In the genomic region with DNA sequence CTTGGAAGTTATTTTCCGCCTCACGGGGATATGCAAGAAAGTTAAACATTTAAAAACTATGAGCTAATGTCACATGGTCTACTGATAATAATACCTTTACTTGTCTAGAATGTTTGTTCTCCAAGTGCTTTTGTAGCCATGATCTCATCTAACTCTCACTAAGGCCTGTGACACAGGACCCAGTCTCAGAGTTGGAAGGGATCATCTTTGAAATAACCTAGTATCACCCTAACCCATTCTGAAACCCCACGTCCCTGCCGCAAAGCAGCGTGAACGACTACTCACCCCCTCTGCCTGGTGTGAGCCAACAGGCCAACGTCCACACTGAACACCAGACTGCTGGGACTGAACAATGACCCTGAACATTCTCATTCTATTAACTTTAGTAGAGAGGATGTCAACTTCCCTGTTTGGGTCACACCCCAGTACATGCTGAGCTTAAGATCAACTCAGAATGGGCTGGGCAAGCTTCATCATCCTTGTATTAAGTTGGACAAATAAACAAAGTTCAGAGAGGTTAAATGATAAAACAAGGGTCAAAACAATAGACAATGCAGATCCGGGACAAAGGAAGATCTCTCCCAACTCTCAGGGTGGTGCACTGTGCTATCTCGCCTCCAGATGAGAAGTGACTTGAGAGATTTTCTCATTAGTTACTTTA, we compare ENCODE assay signal across 2 cellular contexts.
TF ChIP-seq lines count a peak whose summit lies in the region.

No MANE protein-coding gene starts in this region.

TF ChIP-seq in SK-N-SH, 30 proteins besides CTCF, POLR2A, EP300 and RAD21 (continued from another document):
- TF ChIP-seq MEF2A (IDR thresholded peaks at IDR 0.05; ENCODE audit: borderline replicate concordance, low read depth): no peak
- no peak for TF ChIP-seq FOSL2 (IDR thresholded peaks at IDR 0.05; ENCODE audit: borderline replicate concordance, low read depth)
- TF ChIP-seq, protein P1, sequence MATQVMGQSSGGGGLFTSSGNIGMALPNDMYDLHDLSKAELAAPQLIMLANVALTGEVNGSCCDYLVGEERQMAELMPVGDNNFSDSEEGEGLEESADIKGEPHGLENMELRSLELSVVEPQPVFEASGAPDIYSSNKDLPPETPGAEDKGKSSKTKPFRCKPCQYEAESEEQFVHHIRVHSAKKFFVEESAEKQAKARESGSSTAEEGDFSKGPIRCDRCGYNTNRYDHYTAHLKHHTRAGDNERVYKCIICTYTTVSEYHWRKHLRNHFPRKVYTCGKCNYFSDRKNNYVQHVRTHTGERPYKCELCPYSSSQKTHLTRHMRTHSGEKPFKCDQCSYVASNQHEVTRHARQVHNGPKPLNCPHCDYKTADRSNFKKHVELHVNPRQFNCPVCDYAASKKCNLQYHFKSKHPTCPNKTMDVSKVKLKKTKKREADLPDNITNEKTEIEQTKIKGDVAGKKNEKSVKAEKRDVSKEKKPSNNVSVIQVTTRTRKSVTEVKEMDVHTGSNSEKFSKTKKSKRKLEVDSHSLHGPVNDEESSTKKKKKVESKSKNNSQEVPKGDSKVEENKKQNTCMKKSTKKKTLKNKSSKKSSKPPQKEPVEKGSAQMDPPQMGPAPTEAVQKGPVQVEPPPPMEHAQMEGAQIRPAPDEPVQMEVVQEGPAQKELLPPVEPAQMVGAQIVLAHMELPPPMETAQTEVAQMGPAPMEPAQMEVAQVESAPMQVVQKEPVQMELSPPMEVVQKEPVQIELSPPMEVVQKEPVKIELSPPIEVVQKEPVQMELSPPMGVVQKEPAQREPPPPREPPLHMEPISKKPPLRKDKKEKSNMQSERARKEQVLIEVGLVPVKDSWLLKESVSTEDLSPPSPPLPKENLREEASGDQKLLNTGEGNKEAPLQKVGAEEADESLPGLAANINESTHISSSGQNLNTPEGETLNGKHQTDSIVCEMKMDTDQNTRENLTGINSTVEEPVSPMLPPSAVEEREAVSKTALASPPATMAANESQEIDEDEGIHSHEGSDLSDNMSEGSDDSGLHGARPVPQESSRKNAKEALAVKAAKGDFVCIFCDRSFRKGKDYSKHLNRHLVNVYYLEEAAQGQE (IDR thresholded peaks at IDR 0.05; ENCODE audit: low read depth, low read length): no peak

TF ChIP-seq in HepG2, 621 proteins besides CTCF, POLR2A, EP300 and RAD21 (continued from another document and continues in another):
- TF ChIP-seq, protein P2, sequence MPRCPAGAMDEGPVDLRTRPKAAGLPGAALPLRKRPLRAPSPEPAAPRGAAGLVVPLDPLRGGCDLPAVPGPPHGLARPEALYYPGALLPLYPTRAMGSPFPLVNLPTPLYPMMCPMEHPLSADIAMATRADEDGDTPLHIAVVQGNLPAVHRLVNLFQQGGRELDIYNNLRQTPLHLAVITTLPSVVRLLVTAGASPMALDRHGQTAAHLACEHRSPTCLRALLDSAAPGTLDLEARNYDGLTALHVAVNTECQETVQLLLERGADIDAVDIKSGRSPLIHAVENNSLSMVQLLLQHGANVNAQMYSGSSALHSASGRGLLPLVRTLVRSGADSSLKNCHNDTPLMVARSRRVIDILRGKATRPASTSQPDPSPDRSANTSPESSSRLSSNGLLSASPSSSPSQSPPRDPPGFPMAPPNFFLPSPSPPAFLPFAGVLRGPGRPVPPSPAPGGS (CRISPR knock-in tag; IDR thresholded peaks at IDR 0.05): no peak
- TF ChIP-seq ZNF3 (CRISPR knock-in tag; IDR thresholded peaks at IDR 0.05): peak; percentile 40; the same call in 1 of the 2 replicates
- peak; percentile 39; the same call in 1 of the 2 replicates for TF ChIP-seq NFYC (CRISPR knock-in tag; IDR thresholded peaks at IDR 0.05)
- TF ChIP-seq, protein P3, sequence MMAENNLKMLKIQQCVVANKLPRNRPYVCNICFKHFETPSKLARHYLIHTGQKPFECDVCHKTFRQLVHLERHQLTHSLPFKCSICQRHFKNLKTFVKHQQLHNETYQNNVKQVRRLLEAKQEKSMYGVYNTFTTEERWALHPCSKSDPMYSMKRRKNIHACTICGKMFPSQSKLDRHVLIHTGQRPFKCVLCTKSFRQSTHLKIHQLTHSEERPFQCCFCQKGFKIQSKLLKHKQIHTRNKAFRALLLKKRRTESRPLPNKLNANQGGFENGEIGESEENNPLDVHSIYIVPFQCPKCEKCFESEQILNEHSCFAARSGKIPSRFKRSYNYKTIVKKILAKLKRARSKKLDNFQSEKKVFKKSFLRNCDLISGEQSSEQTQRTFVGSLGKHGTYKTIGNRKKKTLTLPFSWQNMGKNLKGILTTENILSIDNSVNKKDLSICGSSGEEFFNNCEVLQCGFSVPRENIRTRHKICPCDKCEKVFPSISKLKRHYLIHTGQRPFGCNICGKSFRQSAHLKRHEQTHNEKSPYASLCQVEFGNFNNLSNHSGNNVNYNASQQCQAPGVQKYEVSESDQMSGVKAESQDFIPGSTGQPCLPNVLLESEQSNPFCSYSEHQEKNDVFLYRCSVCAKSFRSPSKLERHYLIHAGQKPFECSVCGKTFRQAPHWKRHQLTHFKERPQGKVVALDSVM (CRISPR knock-in tag; IDR thresholded peaks at IDR 0.05): no peak
- TF ChIP-seq ZMYM4 (CRISPR knock-in tag; IDR thresholded peaks at IDR 0.05): no peak; the same call in 1 of the 2 replicates
- 0 out of 2 replicates have a peak, but pooled peaks have one; percentile 38 for TF ChIP-seq ZNF766 (CRISPR knock-in tag; IDR thresholded peaks at IDR 0.05; ENCODE audit: borderline replicate concordance)
- TF ChIP-seq, protein P4, sequence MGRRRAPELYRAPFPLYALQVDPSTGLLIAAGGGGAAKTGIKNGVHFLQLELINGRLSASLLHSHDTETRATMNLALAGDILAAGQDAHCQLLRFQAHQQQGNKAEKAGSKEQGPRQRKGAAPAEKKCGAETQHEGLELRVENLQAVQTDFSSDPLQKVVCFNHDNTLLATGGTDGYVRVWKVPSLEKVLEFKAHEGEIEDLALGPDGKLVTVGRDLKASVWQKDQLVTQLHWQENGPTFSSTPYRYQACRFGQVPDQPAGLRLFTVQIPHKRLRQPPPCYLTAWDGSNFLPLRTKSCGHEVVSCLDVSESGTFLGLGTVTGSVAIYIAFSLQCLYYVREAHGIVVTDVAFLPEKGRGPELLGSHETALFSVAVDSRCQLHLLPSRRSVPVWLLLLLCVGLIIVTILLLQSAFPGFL (CRISPR knock-in tag; IDR thresholded peaks at IDR 0.05): no peak
- TF ChIP-seq, protein P5, sequence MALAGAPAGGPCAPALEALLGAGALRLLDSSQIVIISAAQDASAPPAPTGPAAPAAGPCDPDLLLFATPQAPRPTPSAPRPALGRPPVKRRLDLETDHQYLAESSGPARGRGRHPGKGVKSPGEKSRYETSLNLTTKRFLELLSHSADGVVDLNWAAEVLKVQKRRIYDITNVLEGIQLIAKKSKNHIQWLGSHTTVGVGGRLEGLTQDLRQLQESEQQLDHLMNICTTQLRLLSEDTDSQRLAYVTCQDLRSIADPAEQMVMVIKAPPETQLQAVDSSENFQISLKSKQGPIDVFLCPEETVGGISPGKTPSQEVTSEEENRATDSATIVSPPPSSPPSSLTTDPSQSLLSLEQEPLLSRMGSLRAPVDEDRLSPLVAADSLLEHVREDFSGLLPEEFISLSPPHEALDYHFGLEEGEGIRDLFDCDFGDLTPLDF (CRISPR knock-in tag; IDR thresholded peaks at IDR 0.05): no peak
- TF ChIP-seq ZNF317 (CRISPR knock-in tag; IDR thresholded peaks at IDR 0.05): peak; percentile 67; the same call in 1 of the 2 replicates
- no peak for TF ChIP-seq ZNF879 (CRISPR knock-in tag; IDR thresholded peaks at IDR 0.05)
- TF ChIP-seq, protein P6, sequence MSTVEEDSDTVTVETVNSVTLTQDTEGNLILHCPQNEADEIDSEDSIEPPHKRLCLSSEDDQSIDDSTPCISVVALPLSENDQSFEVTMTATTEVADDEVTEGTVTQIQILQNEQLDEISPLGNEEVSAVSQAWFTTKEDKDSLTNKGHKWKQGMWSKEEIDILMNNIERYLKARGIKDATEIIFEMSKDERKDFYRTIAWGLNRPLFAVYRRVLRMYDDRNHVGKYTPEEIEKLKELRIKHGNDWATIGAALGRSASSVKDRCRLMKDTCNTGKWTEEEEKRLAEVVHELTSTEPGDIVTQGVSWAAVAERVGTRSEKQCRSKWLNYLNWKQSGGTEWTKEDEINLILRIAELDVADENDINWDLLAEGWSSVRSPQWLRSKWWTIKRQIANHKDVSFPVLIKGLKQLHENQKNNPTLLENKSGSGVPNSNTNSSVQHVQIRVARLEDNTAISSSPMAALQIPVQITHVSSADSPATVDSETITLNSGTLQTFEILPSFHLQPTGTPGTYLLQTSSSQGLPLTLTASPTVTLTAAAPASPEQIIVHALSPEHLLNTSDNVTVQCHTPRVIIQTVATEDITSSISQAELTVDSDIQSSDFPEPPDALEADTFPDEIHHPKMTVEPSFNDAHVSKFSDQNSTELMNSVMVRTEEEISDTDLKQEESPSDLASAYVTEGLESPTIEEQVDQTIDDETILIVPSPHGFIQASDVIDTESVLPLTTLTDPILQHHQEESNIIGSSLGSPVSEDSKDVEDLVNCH (CRISPR knock-in tag; IDR thresholded peaks at IDR 0.05): no peak
- no peak for TF ChIP-seq ATF7-NPFF (CRISPR knock-in tag; IDR thresholded peaks at IDR 0.05; ENCODE audit: low read depth)
- TF ChIP-seq ZNF761 (CRISPR knock-in tag; conservative IDR thresholded peaks at IDR 0.05): 0 out of 2 replicates have a peak, but pooled peaks have one; percentile 37
- 0 out of 2 replicates have a peak, but pooled peaks have one; percentile 32 for TF ChIP-seq MEIS1 (CRISPR knock-in tag; IDR thresholded peaks at IDR 0.05; ENCODE audit: borderline replicate concordance)
- TF ChIP-seq, protein P7, sequence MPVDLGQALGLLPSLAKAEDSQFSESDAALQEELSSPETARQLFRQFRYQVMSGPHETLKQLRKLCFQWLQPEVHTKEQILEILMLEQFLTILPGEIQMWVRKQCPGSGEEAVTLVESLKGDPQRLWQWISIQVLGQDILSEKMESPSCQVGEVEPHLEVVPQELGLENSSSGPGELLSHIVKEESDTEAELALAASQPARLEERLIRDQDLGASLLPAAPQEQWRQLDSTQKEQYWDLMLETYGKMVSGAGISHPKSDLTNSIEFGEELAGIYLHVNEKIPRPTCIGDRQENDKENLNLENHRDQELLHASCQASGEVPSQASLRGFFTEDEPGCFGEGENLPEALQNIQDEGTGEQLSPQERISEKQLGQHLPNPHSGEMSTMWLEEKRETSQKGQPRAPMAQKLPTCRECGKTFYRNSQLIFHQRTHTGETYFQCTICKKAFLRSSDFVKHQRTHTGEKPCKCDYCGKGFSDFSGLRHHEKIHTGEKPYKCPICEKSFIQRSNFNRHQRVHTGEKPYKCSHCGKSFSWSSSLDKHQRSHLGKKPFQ (CRISPR knock-in tag; IDR thresholded peaks at IDR 0.05; ENCODE audit: insufficient replicate concordance): peak; percentile 96
- TF ChIP-seq KLF12 (CRISPR knock-in tag; IDR thresholded peaks at IDR 0.05; ENCODE audit: borderline replicate concordance): 0 out of 2 replicates have a peak, but pooled peaks have one; percentile 49
- TF ChIP-seq ZNF30 (CRISPR knock-in tag; IDR thresholded peaks at IDR 0.05): no peak
- TF ChIP-seq CHD2 (IDR thresholded peaks at IDR 0.05; ENCODE audit: low read depth, low read length): no peak
- TF ChIP-seq SNAI1 (CRISPR knock-in tag; IDR thresholded peaks at IDR 0.05; ENCODE audit: borderline replicate concordance): no peak
- TF ChIP-seq, protein P8, sequence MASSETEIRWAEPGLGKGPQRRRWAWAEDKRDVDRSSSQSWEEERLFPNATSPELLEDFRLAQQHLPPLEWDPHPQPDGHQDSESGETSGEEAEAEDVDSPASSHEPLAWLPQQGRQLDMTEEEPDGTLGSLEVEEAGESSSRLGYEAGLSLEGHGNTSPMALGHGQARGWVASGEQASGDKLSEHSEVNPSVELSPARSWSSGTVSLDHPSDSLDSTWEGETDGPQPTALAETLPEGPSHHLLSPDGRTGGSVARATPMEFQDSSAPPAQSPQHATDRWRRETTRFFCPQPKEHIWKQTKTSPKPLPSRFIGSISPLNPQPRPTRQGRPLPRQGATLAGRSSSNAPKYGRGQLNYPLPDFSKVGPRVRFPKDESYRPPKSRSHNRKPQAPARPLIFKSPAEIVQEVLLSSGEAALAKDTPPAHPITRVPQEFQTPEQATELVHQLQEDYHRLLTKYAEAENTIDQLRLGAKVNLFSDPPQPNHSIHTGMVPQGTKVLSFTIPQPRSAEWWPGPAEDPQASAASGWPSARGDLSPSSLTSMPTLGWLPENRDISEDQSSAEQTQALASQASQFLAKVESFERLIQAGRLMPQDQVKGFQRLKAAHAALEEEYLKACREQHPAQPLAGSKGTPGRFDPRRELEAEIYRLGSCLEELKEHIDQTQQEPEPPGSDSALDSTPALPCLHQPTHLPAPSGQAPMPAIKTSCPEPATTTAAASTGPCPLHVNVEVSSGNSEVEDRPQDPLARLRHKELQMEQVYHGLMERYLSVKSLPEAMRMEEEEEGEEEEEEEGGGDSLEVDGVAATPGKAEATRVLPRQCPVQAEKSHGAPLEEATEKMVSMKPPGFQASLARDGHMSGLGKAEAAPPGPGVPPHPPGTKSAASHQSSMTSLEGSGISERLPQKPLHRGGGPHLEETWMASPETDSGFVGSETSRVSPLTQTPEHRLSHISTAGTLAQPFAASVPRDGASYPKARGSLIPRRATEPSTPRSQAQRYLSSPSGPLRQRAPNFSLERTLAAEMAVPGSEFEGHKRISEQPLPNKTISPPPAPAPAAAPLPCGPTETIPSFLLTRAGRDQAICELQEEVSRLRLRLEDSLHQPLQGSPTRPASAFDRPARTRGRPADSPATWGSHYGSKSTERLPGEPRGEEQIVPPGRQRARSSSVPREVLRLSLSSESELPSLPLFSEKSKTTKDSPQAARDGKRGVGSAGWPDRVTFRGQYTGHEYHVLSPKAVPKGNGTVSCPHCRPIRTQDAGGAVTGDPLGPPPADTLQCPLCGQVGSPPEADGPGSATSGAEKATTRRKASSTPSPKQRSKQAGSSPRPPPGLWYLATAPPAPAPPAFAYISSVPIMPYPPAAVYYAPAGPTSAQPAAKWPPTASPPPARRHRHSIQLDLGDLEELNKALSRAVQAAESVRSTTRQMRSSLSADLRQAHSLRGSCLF (CRISPR knock-in tag; IDR thresholded peaks at IDR 0.05; ENCODE audit: borderline replicate concordance): no peak
- no peak for TF ChIP-seq MED8 (CRISPR knock-in tag; IDR thresholded peaks at IDR 0.05; ENCODE audit: insufficient replicate concordance)
- peak; percentile 72; the same call in 1 of the 2 replicates for TF ChIP-seq ZBTB38 (CRISPR knock-in tag; IDR thresholded peaks at IDR 0.05)
- TF ChIP-seq SAFB2 (CRISPR knock-in tag; IDR thresholded peaks at IDR 0.05; ENCODE audit: borderline replicate concordance, low read depth): no peak
- peak; percentile 54 for TF ChIP-seq ATF7 (IDR thresholded peaks at IDR 0.05)
- TF ChIP-seq ATF7 (CRISPR knock-in tag; IDR thresholded peaks at IDR 0.05): peak; percentile 73; the same call in 1 of the 2 replicates
- no peak for TF ChIP-seq ZNF776 (CRISPR knock-in tag; IDR thresholded peaks at IDR 0.05)
- TF ChIP-seq, protein P9, sequence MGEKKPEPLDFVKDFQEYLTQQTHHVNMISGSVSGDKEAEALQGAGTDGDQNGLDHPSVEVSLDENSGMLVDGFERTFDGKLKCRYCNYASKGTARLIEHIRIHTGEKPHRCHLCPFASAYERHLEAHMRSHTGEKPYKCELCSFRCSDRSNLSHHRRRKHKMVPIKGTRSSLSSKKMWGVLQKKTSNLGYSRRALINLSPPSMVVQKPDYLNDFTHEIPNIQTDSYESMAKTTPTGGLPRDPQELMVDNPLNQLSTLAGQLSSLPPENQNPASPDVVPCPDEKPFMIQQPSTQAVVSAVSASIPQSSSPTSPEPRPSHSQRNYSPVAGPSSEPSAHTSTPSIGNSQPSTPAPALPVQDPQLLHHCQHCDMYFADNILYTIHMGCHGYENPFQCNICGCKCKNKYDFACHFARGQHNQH (CRISPR knock-in tag; IDR thresholded peaks at IDR 0.05): peak; percentile 90
- no peak for TF ChIP-seq ZNF136 (CRISPR knock-in tag; IDR thresholded peaks at IDR 0.05; ENCODE audit: low read depth)
- TF ChIP-seq SUZ12 (IDR thresholded peaks at IDR 0.05; ENCODE audit: low read depth, low read length): no peak
- TF ChIP-seq ZNF772 (CRISPR knock-in tag; IDR thresholded peaks at IDR 0.05): 0 out of 2 replicates have a peak, but pooled peaks have one; percentile 31
- TF ChIP-seq HNRNPUL1 (IDR thresholded peaks at IDR 0.05; ENCODE audit: low read depth, low read length): no peak
- peak; percentile 72 for TF ChIP-seq HOXA3 (CRISPR knock-in tag; IDR thresholded peaks at IDR 0.05)
- peak; percentile 45; the same call in 1 of the 2 replicates for TF ChIP-seq SIX1 (CRISPR knock-in tag; IDR thresholded peaks at IDR 0.05; ENCODE audit: borderline replicate concordance)
- TF ChIP-seq RFX3 (CRISPR knock-in tag; IDR thresholded peaks at IDR 0.05): no peak
